In the genomic region with DNA sequence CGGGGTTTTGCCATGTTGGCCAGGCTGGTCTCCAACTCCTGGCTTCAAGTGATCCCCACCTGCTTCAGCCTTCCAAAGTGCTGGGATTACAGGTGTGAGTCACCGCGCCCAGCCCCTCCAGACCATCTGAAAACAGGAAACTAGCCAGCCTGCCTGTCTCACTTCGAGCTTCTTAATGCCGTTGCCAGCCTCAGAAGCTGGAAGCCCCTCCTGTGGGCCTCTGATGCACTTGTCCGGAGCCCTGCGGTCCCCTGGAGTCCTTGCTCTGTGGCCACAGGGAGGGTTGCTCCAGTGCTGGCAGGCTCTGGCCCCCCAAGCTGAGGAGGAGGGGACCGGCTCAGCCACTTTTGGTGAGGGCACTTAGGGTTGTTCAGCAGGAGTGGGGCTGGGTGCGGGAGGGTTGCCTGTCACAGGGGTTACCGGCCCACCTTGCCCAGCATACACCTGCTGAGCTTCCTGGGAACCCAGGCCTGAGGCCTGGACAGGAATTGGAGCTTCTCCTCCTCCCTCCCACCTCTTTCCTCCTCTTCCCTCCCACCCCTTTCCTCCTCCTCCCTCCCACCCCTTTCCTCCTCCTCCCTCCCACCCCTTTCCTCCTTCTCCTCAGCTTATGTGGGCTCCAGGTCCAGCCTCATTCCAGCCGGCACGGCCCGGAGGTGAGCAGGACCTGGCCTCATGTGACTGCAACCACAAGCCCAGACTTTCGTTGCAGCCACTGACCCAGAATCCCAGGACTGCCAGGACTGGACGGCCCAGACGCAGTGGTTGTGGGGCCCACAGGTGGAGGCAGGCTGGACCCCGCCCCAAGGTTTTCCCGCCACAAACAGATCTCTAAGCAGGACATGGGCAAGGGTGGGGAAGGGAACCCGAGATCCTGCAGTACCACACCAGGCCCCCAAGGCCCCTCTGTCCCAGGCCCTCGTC, we compare ENCODE assay signal across 19 cellular contexts. TPM values are rescaled to one million over a fixed set of nuclear protein-coding genes. Genes with fewer than 3 reads are reported as not detected.
"Had no signal": no experiment of that assay in that cellular context is flagged by ENCODE, and none has a peak within 500 bp of the region (broad histone marks: within the 10 kb centered on the region; RNA-seq: fewer than 3 reads in every experiment).

No MANE protein-coding gene starts in this region.

- H3K36me3 ChIP-seq: breast epithelium, prostate gland had no signal

- H3K4me1 ChIP-seq: breast epithelium, prostate gland had no signal

- H3K9me3 ChIP-seq: breast epithelium, prostate gland had no signal

- H3K4me3 ChIP-seq: breast epithelium, prostate gland had no signal

- ATAC-seq: activated CD8-positive, alpha-beta T cell treated with anti-CD3 and anti-CD28 coated beads for 36 hours; left colon; natural killer cell treated with Interleukin-12 subunit alpha and Interleukin-12 subunit beta and Interleukin-15 and Interleukin-18, amount 100 ng/mL, for 72 hours; sciatic nerve; stimulated activated naive CD8-positive, alpha-beta T cell treated with anti-CD3 and anti-CD28 coated beads, Interleukin-15, Interleukin-2, amounts not matched to agents 100 U/mL and 50 U/mL, for 24 hours had no signal

- H3K27ac ChIP-seq: breast epithelium, prostate gland had no signal

- DNase-seq: activated CD4-positive, alpha-beta T cell treated with anti-CD3 and anti-CD28 coated beads for 4 hours; activated CD8-positive, alpha-beta memory T cell treated with anti-CD3 and anti-CD28 coated beads, Interleukin-2, amount 50 U/mL, for 4 hours; activated CD8-positive, alpha-beta T cell treated with anti-CD3 and anti-CD28 coated beads for 36 hours; activated naive CD8-positive, alpha-beta T cell treated with anti-CD3 and anti-CD28 coated beads, Interleukin-2, amount 10 ng/mL, durations not matched to agents 7 days and 5 days; anterior cingulate cortex; dermis blood vessel endothelial cell; hippocampal formation; left colon; occipital lobe; stimulated activated CD8-positive, alpha-beta memory T cell treated with anti-CD3 and anti-CD28 coated beads, Interleukin-4, amount 100 ng/mL, for 48 hours; stimulated activated naive CD8-positive, alpha-beta T cell treated with anti-CD3 and anti-CD28 coated beads, Interleukin-15, Interleukin-2, amounts not matched to agents 100 U/mL and 50 U/mL, for 24 hours had no signal

RNA-seq across cellular contexts. Expression of gene BIRC7, which starts 9.4 kb away (rescaled TPM):
- total RNA-seq: activated naive CD8-positive, alpha-beta T cell treated with anti-CD3 and anti-CD28 coated beads, Interleukin-2, amount 10 ng/mL, durations not matched to agents 7 days and 5 days; cerebellum; dermis blood vessel endothelial cell; natural killer cell treated with Interleukin-12 subunit alpha and Interleukin-12 subunit beta and Interleukin-15 and Interleukin-18, amount 100 ng/mL, for 72 hours; occipital lobe; prostate gland; temporal lobe had no signal

RNA-seq across cellular contexts. Expression of gene NKAIN4, which starts 28.0 kb away (rescaled TPM):
- total RNA-seq: activated CD8-positive, alpha-beta T cell treated with anti-CD3 and anti-CD28 coated beads for 36 hours; activated naive CD8-positive, alpha-beta T cell treated with anti-CD3 and anti-CD28 coated beads, Interleukin-2, amount 10 ng/mL, durations not matched to agents 7 days and 5 days; breast epithelium; dermis blood vessel endothelial cell; natural killer cell treated with Interleukin-12 subunit alpha and Interleukin-12 subunit beta and Interleukin-15 and Interleukin-18, amount 100 ng/mL, for 72 hours; ureter had no signal
- polyA plus RNA-seq: esophagus had no signal
